Comparison of ENCODE assay signal across 19 cellular contexts in the genomic region with DNA sequence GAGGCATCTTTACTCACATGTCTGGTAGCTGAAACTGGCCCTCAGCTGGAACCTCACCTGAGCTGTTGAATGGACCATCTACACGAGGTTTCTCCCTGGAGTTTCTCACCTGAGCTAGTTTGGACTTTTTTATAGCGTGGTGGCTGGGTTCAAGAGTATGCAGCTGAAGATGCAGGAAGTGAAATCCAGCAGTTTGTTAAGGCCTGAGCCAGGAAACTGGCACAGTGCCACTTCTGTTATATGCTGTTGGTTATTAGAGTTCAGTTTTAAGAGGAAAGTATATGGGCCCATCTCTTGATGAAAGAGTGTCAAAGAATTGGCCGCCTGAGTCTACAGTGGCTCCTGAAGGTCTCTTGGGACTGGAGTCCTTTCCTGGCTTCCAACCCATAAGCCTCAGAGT. TPM values are rescaled to one million over a fixed set of nuclear protein-coding genes. Genes with fewer than 3 reads are reported as not detected.
"Had no signal": no experiment of that assay in that cellular context is flagged by ENCODE, and none has a peak within 500 bp of the region (broad histone marks: within the 10 kb centered on the region; RNA-seq: fewer than 3 reads in every experiment).

No MANE protein-coding gene starts in this region.

- H3K36me3 ChIP-seq: brain microvascular endothelial cell, gastroesophageal sphincter, heart right ventricle, neutrophil, sigmoid colon, thoracic aorta, upper lobe of right lung had no signal

- H3K27ac ChIP-seq: brain microvascular endothelial cell, gastroesophageal sphincter, heart right ventricle, neutrophil, parathyroid adenoma, sigmoid colon, thoracic aorta, upper lobe of right lung had no signal

- H3K4me1 ChIP-seq: parathyroid adenoma, upper lobe of right lung had no signal

- H3K9me3 ChIP-seq: gastroesophageal sphincter, heart right ventricle, neutrophil, sigmoid colon, thoracic aorta, upper lobe of right lung had no signal

- H3K9ac ChIP-seq: parathyroid adenoma had no signal

- H3K4me3 ChIP-seq: gastroesophageal sphincter, heart right ventricle, sigmoid colon, thoracic aorta, upper lobe of right lung had no signal

- DNase-seq: activated CD4-positive, alpha-beta T cell treated with anti-CD3 and anti-CD28 coated beads, Interleukin-2, amount 10 ng/mL, durations not matched to agents 7 days and 5 days; anterior cingulate cortex; brain microvascular endothelial cell; endodermal cell; erythroblast; heart right ventricle; mesenchymal stem cell; natural killer cell; sigmoid colon; stimulated activated CD4-positive, alpha-beta T cell treated with anti-CD3 and anti-CD28 coated beads, Interleukin-12 subunit alpha, Interleukin-12 subunit beta, amount 100 ng/mL, for 4 hours; stimulated activated CD4-positive, alpha-beta T cell treated with anti-CD3 and anti-CD28 coated beads, Interleukin-2, amount 100 ng/mL, for 24 hours; upper lobe of right lung had no signal

- H3K79me2 ChIP-seq: parathyroid adenoma had no signal

- H2AFZ ChIP-seq: parathyroid adenoma had no signal

- H3K27me3 ChIP-seq: brain microvascular endothelial cell, gastroesophageal sphincter, heart right ventricle, neutrophil, sigmoid colon, upper lobe of right lung had no signal

- ATAC-seq: gastroesophageal sphincter, heart right ventricle, left lobe of liver, natural killer cell, upper lobe of right lung had no signal

RNA-seq across cellular contexts. Expression of a gene that starts 35.6 kb away (rescaled TPM):
- total RNA-seq: activated CD4-positive, alpha-beta T cell treated with anti-CD3 and anti-CD28 coated beads, Interleukin-2, amount 10 ng/mL, durations not matched to agents 7 days and 5 days; activated CD8-positive, alpha-beta memory T cell treated with anti-CD3 and anti-CD28 coated beads for 36 hours; activated T-helper 1 cell treated with anti-CD3 and anti-CD28 coated beads, Interleukin-12 subunit alpha, Interleukin-12 subunit beta, Interleukin-2, Interleukin-4 antibody, amounts not matched to agents 30 ng/mL and 10 ng/mL and 1 ng/mL, durations not matched to agents 14 hours and 24 hours and 36 hours; natural killer cell had no signal
